In genomic region chr17:42980766-42981397, GRCh38 we compare ENCODE assay signal across 1 cellular context.
TF ChIP-seq lines count a peak whose summit lies in the region.

No MANE protein-coding gene starts in this region.

TF ChIP-seq in HCT116, 20 proteins besides CTCF, POLR2A, EP300 and RAD21 (continued from another document):
- TF ChIP-seq MAX (IDR thresholded peaks at IDR 0.05), result peak; percentile 74; the same call in 1 of the 2 replicates
- TF ChIP-seq POLR2AphosphoS5 (IDR thresholded peaks at IDR 0.05; ENCODE audit: low read depth, low read length), result peak; percentile 55
- no peak for TF ChIP-seq ELF1 (IDR thresholded peaks at IDR 0.05; ENCODE audit: borderline replicate concordance, low read depth)
- no peak for TF ChIP-seq EZH2phosphoT487 (IDR thresholded peaks at IDR 0.05; ENCODE audit: borderline replicate concordance)
- no peak for TF ChIP-seq SRF (IDR thresholded peaks at IDR 0.05; ENCODE audit: low read depth)
